ENCODE assay signal across 8 cellular contexts in genomic region chr2:178194600-178195389, GRCh38. TPM values are rescaled to one million over a fixed set of nuclear protein-coding genes. Genes with fewer than 3 reads are reported as not detected.
DNase-seq lines count a peak whose midpoint lies in the region; ATAC-seq and FAIRE-seq lines count a peak whose summit lies in the region.

No MANE protein-coding gene starts in this region.

- peak; percentile 83 for FAIRE-seq in HTR-8/SVneo (lab: Jason Lieb, UNC)

- POLR2A ChIA-PET in T-cell (lab: Charles Lee): no interaction called here

- CTCF ChIA-PET in T-cell (lab: Charles Lee): interaction anchor here in 1 of 2 donors (0.6 to 1.0 kb wide), 2 partner anchors 50 to 83 kb away, joined by 3 to 4 read pairs; partner anchors contain the start of gene RBM45

- H3K9me3 Mint-ChIP-seq in T-cell: no peaks in the 10 kb centered on the region

- peaks cover 37 to 56% of the 10 kb centered on the region in 2 donors for H3K27me3 Mint-ChIP-seq in T-cell

- peaks cover 0 to 18% (median 13%) of the 10 kb centered on the region in 3 donors for H3K4me1 Mint-ChIP-seq in T-cell

- H3K36me3 Mint-ChIP-seq in T-cell: no peaks in the 10 kb centered on the region

- DNase-seq in CD1c-positive myeloid dendritic cell (ENCODE audit: extremely low spot score): peak; percentile 45
- DNase-seq in HTR-8/SVneo (ENCODE audit: insufficient read length, low spot score): peak; percentile 56
- DNase-seq in T-cell: peak in 2 of 34 experiments; percentile 0 to 1
- DNase-seq in dedifferentiated amniotic fluid mesenchymal stem cell (ENCODE audit: extremely low spot score): peak; percentile 26
- peak; percentile 94 for DNase-seq in left kidney (ENCODE audit: low read depth, low spot score)
- DNase-seq in stimulated activated CD4-positive, alpha-beta T cell treated with anti-CD3 and anti-CD28 coated beads, Interleukin-4, amount 100 ng/mL, for 1 hour: peak; percentile 4
- no peak for DNase-seq in GF-D8 (lab: John Stamatoyannopoulos, UW)

- ATAC-seq in GM19395 (IDR thresholded peaks at IDR 0.05; ENCODE audit: unreplicated experiment) (peak; percentile 26), T-cell (replicated peaks in 1 of 4) (peak in 1 of 4 experiments; percentile 26)

- peak overlapping the region; percentile 67 to 77 (median 76) for H3K4me3 Mint-ChIP-seq in T-cell

- no peak overlapping the region for H3K27ac Mint-ChIP-seq in T-cell

RNA-seq across cellular contexts. Expression of gene OSBPL6, which starts 0.5 kb away (rescaled TPM):
- under 1 TPM; 0.08 to 0.41 (median 0.26) TPM for total RNA-seq in T-cell
